Comparison of ENCODE assay signal across 1 cellular context in genomic region chr7:130242198-130243014, GRCh38.
TF ChIP-seq lines count a peak whose summit lies in the region.

No MANE protein-coding gene starts in this region.

TF ChIP-seq in HEK293, 187 proteins besides CTCF, POLR2A, EP300 and RAD21 (continued from another document):
- TF ChIP-seq PRDM10 (tag by site-specific recombination; IDR thresholded peaks at IDR 0.05), result peak; percentile 56
- peak; percentile 79; the same call in 1 of the 2 replicates for TF ChIP-seq ZFP37 (tag by site-specific recombination; IDR thresholded peaks at IDR 0.05)
- peak; percentile 57 for TF ChIP-seq SP7 (tag by site-specific recombination; IDR thresholded peaks at IDR 0.05)
- TF ChIP-seq, protein P1, sequence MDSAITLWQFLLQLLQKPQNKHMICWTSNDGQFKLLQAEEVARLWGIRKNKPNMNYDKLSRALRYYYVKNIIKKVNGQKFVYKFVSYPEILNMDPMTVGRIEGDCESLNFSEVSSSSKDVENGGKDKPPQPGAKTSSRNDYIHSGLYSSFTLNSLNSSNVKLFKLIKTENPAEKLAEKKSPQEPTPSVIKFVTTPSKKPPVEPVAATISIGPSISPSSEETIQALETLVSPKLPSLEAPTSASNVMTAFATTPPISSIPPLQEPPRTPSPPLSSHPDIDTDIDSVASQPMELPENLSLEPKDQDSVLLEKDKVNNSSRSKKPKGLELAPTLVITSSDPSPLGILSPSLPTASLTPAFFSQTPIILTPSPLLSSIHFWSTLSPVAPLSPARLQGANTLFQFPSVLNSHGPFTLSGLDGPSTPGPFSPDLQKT (IDR thresholded peaks at IDR 0.05; ENCODE audit: borderline replicate concordance, low read depth, low read length), result no peak
- no peak for TF ChIP-seq OVOL3 (tag by site-specific recombination; IDR thresholded peaks at IDR 0.05)
- TF ChIP-seq ZNF335 (tag by site-specific recombination; conservative IDR thresholded peaks at IDR 0.05), result peak; percentile 58; the same call in 1 of the 2 replicates
- peak; percentile 96 for TF ChIP-seq ZNF654 (tag by site-specific recombination; IDR thresholded peaks at IDR 0.05; ENCODE audit: low read depth)
- no peak for TF ChIP-seq ZNF707 (tag by site-specific recombination; IDR thresholded peaks at IDR 0.05)
